ENCODE assay signal across 10 cellular contexts in genomic region chr17:10845388-10845751, GRCh38. TPM values are rescaled to one million over a fixed set of nuclear protein-coding genes. Genes with fewer than 3 reads are reported as not detected.
DNase-seq lines count a peak whose midpoint lies in the region; ATAC-seq, FAIRE-seq and TF ChIP-seq lines count a peak whose summit lies in the region.
"Had no signal": no experiment of that assay in that cellular context is flagged by ENCODE, and none has a peak within 500 bp of the region (broad histone marks: within the 10 kb centered on the region; RNA-seq: fewer than 3 reads in every experiment).

No MANE protein-coding gene starts in this region.

- no peak overlapping the region for H3K27ac ChIP-seq in 22Rv1
- H3K27ac ChIP-seq in H9 (ENCODE audit: insufficient read length, low read depth, low read length) = no peak overlapping the region
- H3K27ac ChIP-seq in naive thymus-derived CD4-positive, alpha-beta T cell (ENCODE audit: low read depth, low read length) = no peak overlapping the region

- TF ChIP-seq CTCF in 22Rv1 (IDR thresholded peaks at IDR 0.05) (peak; percentile 45), H9 (conservative IDR thresholded peaks at IDR 0.05) (no peak), brain (conservative IDR thresholded peaks at IDR 0.05) (peak in 1 of 2 experiments; percentile 34)

- H2BK5ac ChIP-seq in H9 (ENCODE audit: insufficient read length, low read length) = no peak overlapping the region

- no peaks in the 10 kb centered on the region for H3K79me1 ChIP-seq in H9 (ENCODE audit: insufficient read depth, low read depth, low read length, poor library complexity, severe bottlenecking)

- peaks cover 7% of the 10 kb centered on the region for H3K23me2 ChIP-seq in H9 (ENCODE audit: insufficient read length, low read depth, low read length, poor library complexity, severe bottlenecking)

- H3K4me3 Mint-ChIP-seq in H9 (peak overlapping the region; percentile 80 to 82; a peak in 3 of 5 replicates), brain (peak overlapping the region; percentile 84 to 88 (median 87))
- peak overlapping the region; percentile 70 to 89 (median 86) for H3K4me3 Mint-ChIP-seq in naive thymus-derived CD4-positive, alpha-beta T cell

- H3K9me3 Mint-ChIP-seq in H9 (peaks cover 12 to 13% of the 10 kb centered on the region in 2 experiments), brain (peaks cover 0 to 9% (median 4%) of the 10 kb centered on the region in 5 experiments)
- peaks cover 0 to 1% (median 0%) of the 10 kb centered on the region in 11 donors for H3K9me3 Mint-ChIP-seq in naive thymus-derived CD4-positive, alpha-beta T cell

- H3K23ac ChIP-seq in H9 (ENCODE audit: insufficient read length, low read depth, low read length) = no peak overlapping the region

- FAIRE-seq in GM12891 (lab: Jason Lieb, UNC) = no peak

- no peaks in the 10 kb centered on the region for H3K27me3 ChIP-seq in H9 (ENCODE audit: insufficient read depth, low read length)
- H3K27me3 ChIP-seq in naive thymus-derived CD4-positive, alpha-beta T cell (ENCODE audit: control insufficient read depth in 2 of 2, insufficient read depth in 2 of 2, low read length in 2 of 2) = no peaks in the 10 kb centered on the region
- peaks cover 5% of the 10 kb centered on the region; the same call in 1 of the 2 replicates for H3K27me3 ChIP-seq in MG63

- H3K9me3 ChIP-seq in H9 (ENCODE audit: control insufficient read depth, low read depth, low read length) (no peaks in the 10 kb centered on the region), MG63 (no peaks in the 10 kb centered on the region)
- H3K9me3 ChIP-seq in naive thymus-derived CD4-positive, alpha-beta T cell (ENCODE audit: control insufficient read depth in 2 of 3, low read length in 3 of 3) = no peaks in the 10 kb centered on the region

- H3K36me3 Mint-ChIP-seq in H9 (ENCODE audit: insufficient read depth in 1 of 3, low read depth in 3 of 3) (peaks cover 0 to 7% (median 5%) of the 10 kb centered on the region in 3 experiments; a peak in 4 of 7 replicates), brain (no peaks in the 10 kb centered on the region)
- H3K36me3 Mint-ChIP-seq in naive thymus-derived CD4-positive, alpha-beta T cell = no peaks in the 10 kb centered on the region

- H3K79me2 ChIP-seq in H9 (ENCODE audit: insufficient read depth, low read length) = no peaks in the 10 kb centered on the region

- no peak overlapping the region for H2BK15ac ChIP-seq in H9 (ENCODE audit: low read depth, low read length)

- no peak overlapping the region for H4K91ac ChIP-seq in H9 (ENCODE audit: insufficient read length, low read depth, low read length)

- no CpG with 5 or more reads among the region's 6 CpGs for WGBS in H9 (ENCODE audit: extremely low coverage, insufficient read length, low lambda C conversion rate)

- peaks cover 8% of the 10 kb centered on the region; the same call in 1 of the 2 replicates for H3K4me1 ChIP-seq in H9 (ENCODE audit: insufficient read depth, low read length)
- peaks cover 0 to 6% of the 10 kb centered on the region in 2 donors for H3K4me1 ChIP-seq in naive thymus-derived CD4-positive, alpha-beta T cell (ENCODE audit: control insufficient read depth in 2 of 2, insufficient read depth in 2 of 2, low read length in 2 of 2)

- H3K27ac Mint-ChIP-seq in H9 (no peak overlapping the region), brain (peak overlapping the region in 1 of 5 experiments; percentile 58)
- peak overlapping the region in 2 of 9 donors; percentile 26 to 43 for H3K27ac Mint-ChIP-seq in naive thymus-derived CD4-positive, alpha-beta T cell

- no peak overlapping the region for H3K18ac ChIP-seq in H9 (ENCODE audit: insufficient read length, low read depth, low read length)

- no peak overlapping the region for H3T11ph ChIP-seq in H9 (ENCODE audit: low read length)

- no peak overlapping the region for H3K14ac ChIP-seq in H9 (ENCODE audit: insufficient read depth, low read length)

- no peaks in the 10 kb centered on the region for H3K36me3 ChIP-seq in naive thymus-derived CD4-positive, alpha-beta T cell (ENCODE audit: control insufficient read depth in 2 of 3, insufficient read depth in 3 of 3, low read length in 3 of 3)
- H3K36me3 ChIP-seq in MG63 = no peaks in the 10 kb centered on the region

- no peak overlapping the region for H2AK5ac ChIP-seq in H9 (ENCODE audit: insufficient read length, low read length)

- H2BK20ac ChIP-seq in H9 (ENCODE audit: low read depth, low read length, poor library complexity, severe bottlenecking) = no peak overlapping the region

- DNase-seq in H9 = no peak
- no peak for DNase-seq in naive thymus-derived CD4-positive, alpha-beta T cell
- no peak for DNase-seq in NCI-H1930 (lab: John Stamatoyannopoulos, UW)
- DNase-seq in MV-4-11 (lab: John Stamatoyannopoulos, UW) = no peak
- DNase-seq in GM12891 (ENCODE audit: insufficient read length, low spot score) = no peak
- DNase-seq in MG63 = no peak

- H3K27me3 Mint-ChIP-seq in H9 (ENCODE audit: low read depth) = peaks cover 12% of the 10 kb centered on the region
- peaks cover 5% of the 10 kb centered on the region for H3K27me3 Mint-ChIP-seq in brain
- H3K27me3 Mint-ChIP-seq in naive thymus-derived CD4-positive, alpha-beta T cell = peaks cover 0 to 11% (median 0%) of the 10 kb centered on the region in 5 donors

- no peak overlapping the region for H3K56ac ChIP-seq in H9 (ENCODE audit: insufficient read length, low read depth, low read length)

- H4K5ac ChIP-seq in H9 (ENCODE audit: insufficient read length, low read depth, low read length) = no peak overlapping the region

- intact Hi-C loops in naive thymus-derived CD4-positive, alpha-beta T cell (cut with micrococcal nuclease) = loop anchor here (1.0 to 5.0 kb wide), 7 partner anchors 93 to 214 kb away; partner anchors contain the start of genes ADPRM (in 2 of the 2) and SCO1 (in 2 of the 2)

- H3K4ac ChIP-seq in H9 (ENCODE audit: low read depth, low read length) = no peak overlapping the region

- H3K4me1 Mint-ChIP-seq in H9 (peaks cover 23% of the 10 kb centered on the region in 2 experiments), brain (peaks cover 22% of the 10 kb centered on the region)
- H3K4me1 Mint-ChIP-seq in naive thymus-derived CD4-positive, alpha-beta T cell = peaks cover 0 to 10% (median 10%) of the 10 kb centered on the region in 7 donors

- H2BK120ac ChIP-seq in H9 (ENCODE audit: low read depth, low read length, poor library complexity, severe bottlenecking) = no peak overlapping the region

- H3K9ac ChIP-seq in H9 (ENCODE audit: extremely low read depth, insufficient read length, low read length) = no peak overlapping the region

- no peak for ATAC-seq in naive thymus-derived CD4-positive, alpha-beta T cell

- no peak overlapping the region for H4K8ac ChIP-seq in H9 (replicated peaks; ENCODE audit: insufficient read length, low read depth, low read length)

- H4K20me1 ChIP-seq in H9 (ENCODE audit: control insufficient read depth, insufficient read depth, insufficient read length) = no peaks in the 10 kb centered on the region

- POLR2A ChIA-PET in naive thymus-derived CD4-positive, alpha-beta T cell (lab: Charles Lee) = interaction anchor here (0.6 to 1.1 kb wide), 3 partner anchors 101 to 199 kb away, joined by 3 to 4 read pairs (median 3); no protein-coding TSS in a partner anchor

- no peak overlapping the region for H2AFZ ChIP-seq in H9 (ENCODE audit: low read length)

- CTCF ChIA-PET in naive thymus-derived CD4-positive, alpha-beta T cell (lab: Charles Lee) = interaction anchor here (0.7 to 3.8 kb wide), 10 partner anchors 11 to 217 kb away, joined by 3 to 47 read pairs (median 4); no protein-coding TSS in a partner anchor

- H2BK12ac ChIP-seq in H9 (ENCODE audit: insufficient read length, low read depth, low read length) = no peak overlapping the region

- H3K4me3 ChIP-seq in naive thymus-derived CD4-positive, alpha-beta T cell (ENCODE audit: low read length) = peak overlapping the region; percentile 52
- H3K4me3 ChIP-seq in MG63 = no peak overlapping the region

- no peak for TF ChIP-seq POLR2A in GM12891 (IDR thresholded peaks at IDR 0.05; ENCODE audit: low read depth, low read length)

- H3K4me2 ChIP-seq in H9 (ENCODE audit: insufficient read depth, insufficient read length, low read length) = peak overlapping the region; percentile 83

TF ChIP-seq in GM12891, 5 proteins besides CTCF, POLR2A, EP300 and RAD21:
- no peak for TF ChIP-seq POLR2AphosphoS5 (IDR thresholded peaks at IDR 0.05; ENCODE audit: low read depth, low read length)
- TF ChIP-seq POU2F2 (IDR thresholded peaks at IDR 0.05; ENCODE audit: low read depth, low read length) = no peak
- no peak for TF ChIP-seq TAF1 (IDR thresholded peaks at IDR 0.05; ENCODE audit: low read depth, low read length)
- TF ChIP-seq SPI1 (IDR thresholded peaks at IDR 0.05; ENCODE audit: low read depth, low read length) = no peak
- TF ChIP-seq PAX5 (IDR thresholded peaks at IDR 0.05; ENCODE audit: insufficient read depth, low read length, severe bottlenecking) = no peak

RNA-seq across cellular contexts. Expression of gene PIRT, which starts 7.5 kb away (rescaled TPM):
- not detected in 2 replicates for total RNA-seq in H9 (2021)
- 1.6 TPM for polyA plus RNA-seq in brain (ENCODE audit: insufficient read depth, low read depth, low replicate concordance)
- not detected for total RNA-seq in naive thymus-derived CD4-positive, alpha-beta T cell
- not detected for polyA plus RNA-seq in naive thymus-derived CD4-positive, alpha-beta T cell
- not detected for polyA plus RNA-seq in GM12891 (2012; ENCODE audit: low read depth, missing spikeins)
- not detected in 2 replicates for total RNA-seq in MG63 (2014; rRNA removed; shearing (Covaris generic); ENCODE audit: low replicate concordance)
- total RNA-seq: Right ventricle myocardium superior had no signal

RNA-seq across cellular contexts. Expression of gene TMEM238L, which starts 41.5 kb away (rescaled TPM):
- not detected in 2 replicates for total RNA-seq in H9 (2021)
- not detected for polyA plus RNA-seq in brain (ENCODE audit: insufficient read depth, low read depth, low replicate concordance)
- total RNA-seq in naive thymus-derived CD4-positive, alpha-beta T cell = not detected
- not detected for polyA plus RNA-seq in naive thymus-derived CD4-positive, alpha-beta T cell
- not detected for polyA plus RNA-seq in GM12891 (2012; ENCODE audit: low read depth, missing spikeins)
- total RNA-seq in MG63 (2014; rRNA removed; shearing (Covaris generic); ENCODE audit: low replicate concordance) = not detected in 2 replicates
- total RNA-seq: Right ventricle myocardium superior, temporal lobe had no signal
